In genomic region chr2:231515603-231516002, GRCh38 we compare ENCODE assay signal across 1 cellular context.
A peak's percentile ranks its signal among the peaks of the same experiment; 100 is the strongest.
TF ChIP-seq lines count a peak whose summit lies in the region.

No MANE protein-coding gene starts in this region.

TF ChIP-seq in K562, 482 proteins besides CTCF, POLR2A, EP300 and RAD21 (continued from another document and continues in another):
- TF ChIP-seq ZNF609 (CRISPR knock-in tag; IDR thresholded peaks at IDR 0.05; ENCODE audit: borderline replicate concordance), result no peak
- no peak for TF ChIP-seq HDAC3 (IDR thresholded peaks at IDR 0.05; ENCODE audit: borderline replicate concordance, partially characterized antibody)
- no peak for TF ChIP-seq MXD1 (CRISPR knock-in tag; IDR thresholded peaks at IDR 0.05; ENCODE audit: borderline replicate concordance, poor library complexity, severe bottlenecking)
- no peak for TF ChIP-seq ZNF212 (CRISPR knock-in tag; IDR thresholded peaks at IDR 0.05)
- no peak for TF ChIP-seq ZNF232 (CRISPR knock-in tag; IDR thresholded peaks at IDR 0.05)
- TF ChIP-seq POLR2B (IDR thresholded peaks at IDR 0.05; ENCODE audit: low read depth, partially characterized antibody), result peak; percentile 81
- TF ChIP-seq ZNF133 (CRISPR knock-in tag; IDR thresholded peaks at IDR 0.05), result no peak
- no peak for TF ChIP-seq TCF7L2 (IDR thresholded peaks at IDR 0.05; ENCODE audit: low read depth, low read length)
- TF ChIP-seq DEAF1 (CRISPR knock-in tag; IDR thresholded peaks at IDR 0.05), result no peak
- TF ChIP-seq DNMT1 (IDR thresholded peaks at IDR 0.05), result no peak
- TF ChIP-seq NFATC3 (IDR thresholded peaks at IDR 0.05), result no peak
- no peak for TF ChIP-seq HCFC1 (IDR thresholded peaks at IDR 0.05; ENCODE audit: low read depth, low read length)
- TF ChIP-seq RNF2 (IDR thresholded peaks at IDR 0.05), result no peak
- TF ChIP-seq ZNF583 (CRISPR knock-in tag; IDR thresholded peaks at IDR 0.05), result no peak
- no peak for TF ChIP-seq ZMIZ1 (IDR thresholded peaks at IDR 0.05; ENCODE audit: low read depth in 2 of 2, low read length in 2 of 2)
- TF ChIP-seq ZNF586 (CRISPR knock-in tag; conservative IDR thresholded peaks at IDR 0.05), result no peak
- TF ChIP-seq ELK3 (CRISPR knock-in tag; IDR thresholded peaks at IDR 0.05), result no peak
- TF ChIP-seq AFF1 (IDR thresholded peaks at IDR 0.05; ENCODE audit: low read depth in 1 of 2, partially characterized antibody in 2 of 2), result no peak
- TF ChIP-seq ATF1 (CRISPR knock-in tag; IDR thresholded peaks at IDR 0.05), result no peak
- TF ChIP-seq ATF1 (tag; IDR thresholded peaks at IDR 0.05), result peak; percentile 17; the same call in 1 of the 2 replicates
- no peak for TF ChIP-seq ZKSCAN1 (IDR thresholded peaks at IDR 0.05; ENCODE audit: low read depth, low read length)
- no peak for TF ChIP-seq ZNF146 (CRISPR knock-in tag; IDR thresholded peaks at IDR 0.05; ENCODE audit: unreplicated experiment)
- no peak for TF ChIP-seq SP2 (IDR thresholded peaks at IDR 0.05; ENCODE audit: extremely low read depth, low read depth, low read length, poor library complexity, severe bottlenecking)
- no peak for TF ChIP-seq FOXM1 (IDR thresholded peaks at IDR 0.05; ENCODE audit: low read depth)
- no peak for TF ChIP-seq FOXM1 (CRISPR knock-in tag; IDR thresholded peaks at IDR 0.05; ENCODE audit: low read depth)
- TF ChIP-seq MEF2D (tag; conservative IDR thresholded peaks at IDR 0.05; ENCODE audit: low read depth), result no peak
- TF ChIP-seq, protein P1, sequence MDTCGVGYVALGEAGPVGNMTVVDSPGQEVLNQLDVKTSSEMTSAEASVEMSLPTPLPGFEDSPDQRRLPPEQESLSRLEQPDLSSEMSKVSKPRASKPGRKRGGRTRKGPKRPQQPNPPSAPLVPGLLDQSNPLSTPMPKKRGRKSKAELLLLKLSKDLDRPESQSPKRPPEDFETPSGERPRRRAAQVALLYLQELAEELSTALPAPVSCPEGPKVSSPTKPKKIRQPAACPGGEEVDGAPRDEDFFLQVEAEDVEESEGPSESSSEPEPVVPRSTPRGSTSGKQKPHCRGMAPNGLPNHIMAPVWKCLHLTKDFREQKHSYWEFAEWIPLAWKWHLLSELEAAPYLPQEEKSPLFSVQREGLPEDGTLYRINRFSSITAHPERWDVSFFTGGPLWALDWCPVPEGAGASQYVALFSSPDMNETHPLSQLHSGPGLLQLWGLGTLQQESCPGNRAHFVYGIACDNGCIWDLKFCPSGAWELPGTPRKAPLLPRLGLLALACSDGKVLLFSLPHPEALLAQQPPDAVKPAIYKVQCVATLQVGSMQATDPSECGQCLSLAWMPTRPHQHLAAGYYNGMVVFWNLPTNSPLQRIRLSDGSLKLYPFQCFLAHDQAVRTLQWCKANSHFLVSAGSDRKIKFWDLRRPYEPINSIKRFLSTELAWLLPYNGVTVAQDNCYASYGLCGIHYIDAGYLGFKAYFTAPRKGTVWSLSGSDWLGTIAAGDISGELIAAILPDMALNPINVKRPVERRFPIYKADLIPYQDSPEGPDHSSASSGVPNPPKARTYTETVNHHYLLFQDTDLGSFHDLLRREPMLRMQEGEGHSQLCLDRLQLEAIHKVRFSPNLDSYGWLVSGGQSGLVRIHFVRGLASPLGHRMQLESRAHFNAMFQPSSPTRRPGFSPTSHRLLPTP (IDR thresholded peaks at IDR 0.05; ENCODE audit: borderline replicate concordance, extremely low read depth, insufficient read length), result no peak
